In the genomic region with DNA sequence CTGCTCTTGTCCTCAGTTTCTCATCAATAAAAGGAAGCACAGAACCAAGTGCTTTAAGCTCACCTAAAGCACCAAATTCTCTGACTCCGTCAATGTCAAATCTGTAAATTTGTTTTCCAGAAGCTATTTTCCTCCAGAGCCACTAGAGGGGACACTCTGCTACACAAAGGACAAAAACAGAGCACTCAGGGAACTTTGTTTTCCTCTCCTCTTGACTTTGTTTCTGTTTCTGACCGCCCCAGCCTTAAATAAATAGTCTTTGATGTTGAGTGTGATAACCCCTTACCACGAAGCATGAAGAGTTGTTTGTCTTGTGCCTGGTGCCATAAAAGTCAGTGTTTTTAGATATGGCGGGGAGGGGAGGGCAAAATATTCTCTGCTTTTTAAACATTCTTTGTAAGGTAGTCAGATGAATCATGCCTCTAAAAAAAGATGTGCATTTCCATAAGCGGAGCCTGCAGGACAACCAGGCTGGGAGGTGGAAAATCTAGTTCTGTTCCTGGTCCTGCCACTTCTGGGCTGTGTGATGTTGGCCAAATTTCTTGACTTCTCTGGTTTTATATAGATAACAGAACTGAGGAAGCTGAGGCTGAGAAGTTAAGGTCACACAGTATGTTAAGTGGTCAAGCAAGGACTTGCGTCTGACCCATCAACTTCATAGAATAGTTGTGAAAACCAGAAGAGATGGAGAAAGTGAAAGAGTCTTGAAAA, we compare ENCODE assay signal across 8 cellular contexts. TPM values are rescaled to one million over a fixed set of nuclear protein-coding genes. Genes with fewer than 3 reads are reported as not detected.
DNase-seq lines count a peak whose midpoint lies in the region; ATAC-seq, FAIRE-seq and TF ChIP-seq lines count a peak whose summit lies in the region.

No MANE protein-coding gene starts in this region.

- peak overlapping the region in 2 of 4 donors; percentile 15 to 29 for H3K27ac ChIP-seq in Peyer's patch
- peak overlapping the region; percentile 48 for H3K27ac ChIP-seq in cingulate gyrus (ENCODE audit: low read depth, low read length)
- no peak overlapping the region for H3K27ac ChIP-seq in HepG2 (ENCODE audit: extremely low read length, insufficient read depth, low read length)
- peak overlapping the region; percentile 36 to 60 for H3K27ac ChIP-seq in thoracic aorta

- TF ChIP-seq EP300 in HepG2 (IDR thresholded peaks at IDR 0.05; ENCODE audit: low read depth in 2 of 2, low read length in 2 of 2) (peak in 1 of 2 experiments; percentile 95; a peak in 2 of 4 replicates), HepG2 (CRISPR knock-in tag; IDR thresholded peaks at IDR 0.05; ENCODE audit: borderline replicate concordance) (peak; percentile 78; the same call in 1 of the 2 replicates)

- H3K9ac ChIP-seq in HepG2 (ENCODE audit: insufficient read depth, low read depth, low read length), result no peak overlapping the region

- TF ChIP-seq CTCF in Peyer's patch (IDR thresholded peaks at IDR 0.05), result peak; percentile 50 to 84 (median 82)
- TF ChIP-seq CTCF in HepG2 (CRISPR knock-in tag; IDR thresholded peaks at IDR 0.05), result peak; percentile 89
- TF ChIP-seq CTCF in thoracic aorta (IDR thresholded peaks at IDR 0.05), result peak; percentile 74

- CTCF ChIA-PET in HepG2 (lab: Yijun Ruan, JAX; ENCODE audit: low intra/inter-chr PET ratio, low total read pairs), result interaction anchor here (1.0 to 2.2 kb wide), 8 partner anchors 42 to 200 kb away, joined by 3 to 23 read pairs (median 6); no protein-coding TSS in a partner anchor

- H3K9me3 ChIP-seq in Peyer's patch, result no peaks in the 10 kb centered on the region
- H3K9me3 ChIP-seq in HepG2 (ENCODE audit: low read length), result no peaks in the 10 kb centered on the region
- no peaks in the 10 kb centered on the region for H3K9me3 ChIP-seq in thoracic aorta

- no TSS peak for BruUV-seq in HepG2 (replicated peaks; lab: Mats Ljungman, UMichigan)

- H3K79me2 ChIP-seq in HepG2 (ENCODE audit: insufficient read depth, low read length), result no peaks in the 10 kb centered on the region

- in situ Hi-C loops in HepG2 (cut with HindIII; ENCODE audit: extremely low pct_ligation_motif_present, low pct_unique_long_range_greater_than_20kb), result no loop called here

- peak overlapping the region in 1 of 4 donors; percentile 17 for H3K4me3 ChIP-seq in Peyer's patch
- peak overlapping the region in 1 of 3 experiments; percentile 24; a peak in 1 of 6 replicates for H3K4me3 ChIP-seq in HepG2 (replicated peaks in 1 of 3; ENCODE audit: insufficient read depth in 1 of 3, low read depth in 2 of 3, low read length in 3 of 3)
- peak overlapping the region; percentile 44 for H3K4me3 ChIP-seq in thoracic aorta

- TF ChIP-seq RAD21 in HepG2 (CRISPR knock-in tag; IDR thresholded peaks at IDR 0.05), result peak; percentile 91

- peak; percentile 80 for ATAC-seq in GM18870 (IDR thresholded peaks at IDR 0.05; ENCODE audit: unreplicated experiment)
- peak; percentile 97 for ATAC-seq in HepG2
- peak; percentile 92 for ATAC-seq in thoracic aorta (ENCODE audit: insufficient number of reproducible peaks, low FRiP score, low read depth)

- H3K4me2 ChIP-seq in HepG2 (ENCODE audit: low read depth, low read length), result peak overlapping the region; percentile 50

- WGBS in HepG2 (ENCODE audit: low lambda C conversion rate), result 14% methylated on average over 6 of the region's 6 CpGs

- POLR2A ChIA-PET in HepG2 (lab: Yijun Ruan, JAX), result interaction anchor here (1.0 to 1.9 kb wide), 9 partner anchors 36 to 99 kb away, joined by 3 to 13 read pairs (median 5); no protein-coding TSS in a partner anchor

- H3K4me1 ChIP-seq in Peyer's patch (peaks cover 0 to 16% (median 0%) of the 10 kb centered on the region in 4 donors), HepG2 (ENCODE audit: insufficient read depth, low read length) (peaks cover 24% of the 10 kb centered on the region), thoracic aorta (ENCODE audit: control insufficient read depth in 1 of 2, low read depth in 2 of 2) (peaks cover 3 to 15% of the 10 kb centered on the region in 2 donors)

- no peaks in the 10 kb centered on the region for H4K20me1 ChIP-seq in HepG2 (ENCODE audit: insufficient read depth, low read length)

- DNase-seq in COLO668 (lab: John Stamatoyannopoulos, UW; ENCODE audit: unreplicated experiment) (peak; percentile 1), HS-5 (ENCODE audit: low read depth) (peak; percentile 49), Peyer's patch (no peak), HepG2 (ENCODE audit: low spot score) (peak; percentile 98), thoracic aorta (ENCODE audit: low spot score) (no peak), mucosa of gallbladder (ENCODE audit: low spot score) (no peak)

- peak; percentile 89 for FAIRE-seq in HepG2 (lab: Jason Lieb, UNC)

- TF ChIP-seq POLR2A in Peyer's patch (IDR thresholded peaks at IDR 0.05), result no peak
- TF ChIP-seq POLR2A in HepG2 (IDR thresholded peaks at IDR 0.05; ENCODE audit: insufficient read depth in 1 of 2, low read depth in 2 of 2, low read length in 2 of 2), result no peak

- H3K27me3 ChIP-seq in Peyer's patch (no peaks in the 10 kb centered on the region), HepG2 (ENCODE audit: control insufficient read depth in 1 of 2, insufficient read depth in 2 of 2, low read length in 2 of 2) (no peaks in the 10 kb centered on the region), thoracic aorta (replicated peaks; ENCODE audit: insufficient read depth) (no peaks in the 10 kb centered on the region)

- intact Hi-C loops in HepG2 (cut with micrococcal nuclease; ENCODE audit: unreplicated experiment), result loop anchor here (1.0 to 2.0 kb wide), 5 partner anchors 40 to 80 kb away; no protein-coding TSS in a partner anchor

- H3K36me3 ChIP-seq in Peyer's patch (no peaks in the 10 kb centered on the region), HepG2 (replicated peaks in 1 of 2; ENCODE audit: control insufficient read depth in 1 of 2, insufficient read depth in 2 of 2, low read length in 2 of 2) (no peaks in the 10 kb centered on the region), thoracic aorta (no peaks in the 10 kb centered on the region)

- H2AFZ ChIP-seq in HepG2 (ENCODE audit: low read length), result peak overlapping the region; percentile 24

TF ChIP-seq in HepG2, 621 proteins besides CTCF, POLR2A, EP300 and RAD21 (continues in another document):
- no peak for TF ChIP-seq GABPA (IDR thresholded peaks at IDR 0.05; ENCODE audit: low read depth, low read length)
- peak; percentile 64 for TF ChIP-seq GABPA (CRISPR knock-in tag; IDR thresholded peaks at IDR 0.05; ENCODE audit: low read depth)
- TF ChIP-seq EED (CRISPR knock-in tag; IDR thresholded peaks at IDR 0.05), result no peak
- peak; percentile 85 for TF ChIP-seq MED1 (CRISPR knock-in tag; IDR thresholded peaks at IDR 0.05)
- peak; percentile 52; the same call in 1 of the 2 replicates for TF ChIP-seq ETV5 (CRISPR knock-in tag; IDR thresholded peaks at IDR 0.05; ENCODE audit: borderline replicate concordance)
- TF ChIP-seq ZNF503 (CRISPR knock-in tag; IDR thresholded peaks at IDR 0.05), result peak; percentile 92

RNA-seq across cellular contexts. Expression of gene ZBTB38, which starts 7.3 kb away (rescaled TPM):
- total RNA-seq in Peyer's patch (100 to 1,000 TPM; 168 to 254 (median 184) TPM), HepG2 (2016; rRNA removed; fragmentation: Illumina TruSeq; extraction: Trizol) (51.7 and 77.9 TPM in 2 replicates), thoracic aorta (100 to 1,000 TPM; 169 to 215 TPM), mucosa of gallbladder (159 TPM)
- 8.0 and 8.8 TPM in 2 replicates for total RNA-seq in HepG2 (2016; cell fraction: cytosol; rRNA removed; fragmentation: Illumina TruSeq; extraction: Trizol; ENCODE audit: low read depth)
- 47.2 and 73.5 TPM in 2 replicates for total RNA-seq in HepG2 (2016; cell fraction: insoluble cytoplasmic fraction; rRNA removed; fragmentation: Illumina TruSeq; extraction: Trizol)
- 24.0 and 25.0 TPM in 2 replicates for total RNA-seq in HepG2 (2016; cell fraction: membrane; rRNA removed; fragmentation: Illumina TruSeq; extraction: Trizol)
- 50.9 and 56.2 TPM in 2 replicates for total RNA-seq in HepG2 (2016; cell fraction: nucleus; rRNA removed; fragmentation: Illumina TruSeq; extraction: Trizol)
- 20.4 and 26.8 TPM in 2 replicates for polyA plus RNA-seq in HepG2 (2011; rRNA removed)
- 14.8 and 18.8 TPM in 2 replicates for polyA plus RNA-seq in HepG2 (2011; cell fraction: cytosol; rRNA removed)
- 26.0 and 30.5 TPM in 2 replicates for polyA plus RNA-seq in HepG2 (2011; cell fraction: nucleus; rRNA removed)
- polyA plus RNA-seq in HepG2 (2012), result 30.3 and 41.4 TPM in 2 replicates
- 0.80 and 1.00 TPM in 2 replicates for polyA plus RNA-seq in HepG2 (2016; cell fraction: cytosol; fragmentation: Illumina TruSeq; extraction: Trizol; ENCODE audit: low read depth)
- polyA plus RNA-seq in HepG2 (2016; cell fraction: insoluble cytoplasmic fraction; fragmentation: Illumina TruSeq; extraction: Trizol; ENCODE audit: low read depth), result 32.5 and 33.4 TPM in 2 replicates
- polyA plus RNA-seq in HepG2 (2016; cell fraction: membrane; fragmentation: Illumina TruSeq; extraction: Trizol; ENCODE audit: low read depth), result 2.7 and 3.4 TPM in 2 replicates
- 35.8 and 35.9 TPM in 2 replicates for polyA plus RNA-seq in HepG2 (2016; cell fraction: nucleus; fragmentation: Illumina TruSeq; extraction: Trizol; ENCODE audit: insufficient read depth, low read depth)
- polyA minus RNA-seq in HepG2 (2011; rRNA and poly(A)+ RNA removed; ENCODE audit: low replicate concordance), result 48.8 and 66.3 TPM in 2 replicates
- 52.1 and 52.3 TPM in 2 replicates for polyA minus RNA-seq in HepG2 (2011; cell fraction: cytosol; rRNA and poly(A)+ RNA removed)
- 130 and 149 TPM in 2 replicates for polyA minus RNA-seq in HepG2 (2011; cell fraction: nucleus; rRNA and poly(A)+ RNA removed)

Comparison
In these comparisons a context has a peak if more than half of its experiments do, and no peak if none do; other contexts are left out.
1. DNase-seq: peak in COLO668 (single experiment), HS-5 (single experiment) and HepG2 (single experiment); none in Peyer's patch (0 of 3), thoracic aorta (single experiment) and mucosa of gallbladder (single experiment).
2. Peak in every context shown above with its lines, with median percentiles within 50 percentile points of each other: ATAC-seq and CTCF ChIP-seq.